1 cellular context compared by ENCODE assay signal in the genomic region with DNA sequence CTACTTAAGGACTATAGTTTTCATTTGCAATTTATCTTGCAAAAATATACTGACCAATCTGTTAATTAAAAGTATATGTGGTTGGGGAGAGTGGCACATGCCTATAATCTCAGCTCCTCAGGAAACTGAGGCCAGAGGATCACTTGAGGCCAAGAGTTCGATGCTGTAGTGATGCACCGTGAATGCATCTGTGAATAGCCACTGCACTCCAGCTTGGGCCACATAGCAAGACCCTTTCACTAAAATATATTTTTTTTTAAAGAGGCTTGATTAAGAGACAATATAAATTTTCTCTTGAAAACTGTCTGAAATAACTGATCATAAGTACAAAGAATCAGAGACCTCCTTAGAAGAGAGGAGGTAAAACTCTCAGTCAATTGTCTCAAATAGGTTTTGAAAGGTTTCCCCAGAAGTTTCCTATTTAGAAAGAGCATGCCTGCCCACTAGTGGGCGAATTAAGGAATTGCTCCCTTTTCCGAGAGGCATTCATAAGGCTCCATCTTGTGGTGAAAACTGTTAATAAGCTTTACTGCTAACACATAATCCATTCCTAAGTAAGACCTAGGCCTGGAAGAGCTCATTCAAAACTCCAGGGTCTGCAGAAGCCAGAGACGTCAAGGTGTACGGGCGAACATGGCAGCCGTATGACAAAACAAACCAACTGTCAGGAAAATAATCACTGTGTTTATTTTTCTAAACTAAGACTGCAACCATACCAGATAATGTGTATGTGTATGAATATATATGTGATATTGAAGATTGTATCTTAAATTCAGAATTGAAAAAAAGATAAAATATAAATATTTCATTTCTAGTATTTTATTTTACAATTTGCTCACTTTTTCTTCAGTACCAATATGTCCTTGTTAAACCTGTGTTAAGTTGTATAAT.
TF ChIP-seq lines count a peak whose summit lies in the region.

No MANE protein-coding gene starts in this region.

TF ChIP-seq in HepG2, 621 proteins besides CTCF, POLR2A, EP300 and RAD21 (continued from another document):
- 0 out of 2 replicates have a peak, but pooled peaks have one; percentile 19 for TF ChIP-seq PATZ1 (CRISPR knock-in tag; IDR thresholded peaks at IDR 0.05)
- peak; percentile 43; the same call in 1 of the 2 replicates for TF ChIP-seq REPIN1 (CRISPR knock-in tag; IDR thresholded peaks at IDR 0.05; ENCODE audit: borderline replicate concordance, low read depth)
